Comparison of ENCODE assay signal across 33 cellular contexts in the genomic region with DNA sequence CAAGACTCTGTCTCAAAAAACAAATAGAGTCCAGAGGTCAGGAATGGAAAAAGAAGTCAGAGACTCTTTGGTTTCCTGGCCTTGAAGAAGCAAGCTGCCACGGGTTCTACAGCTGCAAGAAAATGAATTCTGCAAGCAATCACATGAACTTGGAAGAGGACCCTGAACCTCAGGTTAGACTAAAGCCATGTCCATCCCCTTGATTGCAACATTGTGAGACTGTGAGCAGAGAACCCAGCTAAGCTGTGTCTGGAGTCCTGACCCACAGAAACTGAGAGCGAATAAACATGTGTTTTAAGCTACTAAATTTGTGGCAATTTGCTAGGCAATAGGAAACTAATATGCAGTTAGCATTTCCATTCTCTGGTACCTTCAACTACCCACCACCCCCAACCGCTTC.
"Had no signal": no experiment of that assay in that cellular context is flagged by ENCODE, and none has a peak within 500 bp of the region (broad histone marks: within the 10 kb centered on the region; RNA-seq: fewer than 3 reads in every experiment).

No MANE protein-coding gene starts in this region.

- H3K27ac ChIP-seq: adrenal gland, ascending aorta, body of pancreas, brain microvascular endothelial cell, breast epithelium, cardiac muscle cell had no signal

- H3K36me3 ChIP-seq: adrenal gland, ascending aorta, brain microvascular endothelial cell, breast epithelium, cardiac muscle cell had no signal

- H3K27me3 ChIP-seq: adrenal gland, ascending aorta, body of pancreas, brain microvascular endothelial cell, breast epithelium, cardiac muscle cell had no signal

- DNase-seq: activated effector memory CD4-positive, alpha-beta T cell treated with anti-CD3 and anti-CD28 coated beads, Interleukin-2, amount 50 U/mL, for 16 hours; activated gamma-delta T cell; activated gamma-delta T cell treated with Interleukin-2 at 50 U/mL for 16 hours; activated naive CD4-positive, alpha-beta T cell; activated naive CD4-positive, alpha-beta T cell treated with anti-CD3 and anti-CD28 coated beads for 36 hours; activated naive CD4-positive, alpha-beta T cell treated with anti-CD3 and anti-CD28 coated beads, Interleukin-2, amount 10 ng/mL, durations not matched to agents 7 days and 5 days; activated naive CD4-positive, alpha-beta T cell treated with anti-CD3 and anti-CD28 coated beads, Interleukin-2, amount 50 U/mL, for 16 hours; activated naive CD4-positive, alpha-beta T cell treated with Interleukin-2 at 50 U/mL for 16 hours; activated naive CD8-positive, alpha-beta T cell treated with anti-CD3 and anti-CD28 coated beads for 36 hours; activated naive CD8-positive, alpha-beta T cell treated with anti-CD3 and anti-CD28 coated beads, Interleukin-2, amount 10 ng/mL, durations not matched to agents 7 days and 5 days; activated naive CD8-positive, alpha-beta T cell treated with anti-CD3 and anti-CD28 coated beads, Interleukin-2, amount 50 U/mL, for 24 hours; activated T-cell treated with anti-CD3 and anti-CD28 coated beads for 4 hours; activated T-cell treated with anti-CD3 and anti-CD28 coated beads, Interleukin-2, amount 50 U/mL, for 1 hour; activated T-cell treated with anti-CD3 and anti-CD28 coated beads, Interleukin-2, amount 50 U/mL, for 24 hours; activated T-cell treated with anti-CD3 and anti-CD28 coated beads, Interleukin-2, amount 50 U/mL, for 4 hours; activated T-cell treated with anti-CD3 and anti-CD28 coated beads, Interleukin-2, amount 50 U/mL, for 48 hours; activated T-cell treated with anti-CD3 and anti-CD28 coated beads, Interleukin-2, amount 50 U/mL, for 72 hours; adrenal gland; amniotic stem cell; amygdala; aorta; body of pancreas; brain microvascular endothelial cell; caudate nucleus; central memory CD4-positive, alpha-beta T cell; cerebellar nuclear complex had no signal

- FAIRE-seq: astrocyte, bronchial epithelial cell had no signal

- ATAC-seq: activated naive CD4-positive, alpha-beta T cell treated with anti-CD3 and anti-CD28 coated beads, Interleukin-2, amount 50 U/mL, for 72 hours; activated naive CD8-positive, alpha-beta T cell treated with anti-CD3 and anti-CD28 coated beads, Interleukin-2, amount 50 U/mL, for 24 hours; activated T-cell treated with anti-CD3 and anti-CD28 coated beads, Interleukin-2, amount 50 U/mL, for 4 hours; activated T-cell treated with anti-CD3 and anti-CD28 coated beads, Interleukin-2, amount 50 U/mL, for 72 hours; activated T-helper 17 cell treated with anti-CD3 and anti-CD28 coated beads, Interleukin-2, amount 50 U/mL, for 72 hours; body of pancreas had no signal

- H3K4me3 ChIP-seq: adrenal gland, ascending aorta, body of pancreas, breast epithelium, cardiac muscle cell had no signal

- H3K9me3 ChIP-seq: adrenal gland, ascending aorta, body of pancreas, breast epithelium had no signal

- H3K4me1 ChIP-seq: adrenal gland, ascending aorta, body of pancreas, breast epithelium had no signal
